ENCODE assay signal across 8 cellular contexts in genomic region chr18:61581578-61582204, GRCh38.
DNase-seq lines count a peak whose midpoint lies in the region; ATAC-seq and TF ChIP-seq lines count a peak whose summit lies in the region.

No MANE protein-coding gene starts in this region.

- peak; percentile 84 for ATAC-seq in GM18873 (IDR thresholded peaks at IDR 0.05; ENCODE audit: low FRiP score, unreplicated experiment)
- peak; percentile 92 for ATAC-seq in HG03135 (IDR thresholded peaks at IDR 0.05; ENCODE audit: unreplicated experiment)
- ATAC-seq in effector memory CD8-positive, alpha-beta T cell (replicated peaks), result peak; percentile 88
- peak; percentile 69 for ATAC-seq in memory B cell (ENCODE audit: low read depth)

- H3K27me3 Mint-ChIP-seq in effector memory CD8-positive, alpha-beta T cell, result peaks cover 20 to 67% of the 10 kb centered on the region in 2 donors
- peaks cover 12% of the 10 kb centered on the region for H3K27me3 Mint-ChIP-seq in memory B cell

- peak; percentile 99 for TF ChIP-seq CTCF in AG09309 (IDR thresholded peaks at IDR 0.05; ENCODE audit: control insufficient read depth, insufficient read depth, low read depth, low read length, missing control alignments)

- H3K27ac Mint-ChIP-seq in effector memory CD8-positive, alpha-beta T cell, result no peak overlapping the region
- no peak overlapping the region for H3K27ac Mint-ChIP-seq in memory B cell

- H3K4me3 ChIP-seq in AG09309 (ENCODE audit: control insufficient read depth, low read depth, low read length), result peak overlapping the region; percentile 40

- peak overlapping the region in 1 of 2 donors; percentile 19 for H3K4me3 Mint-ChIP-seq in effector memory CD8-positive, alpha-beta T cell
- H3K4me3 Mint-ChIP-seq in memory B cell, result no peak overlapping the region

- H3K36me3 Mint-ChIP-seq in effector memory CD8-positive, alpha-beta T cell (ENCODE audit: insufficient read depth), result no peaks in the 10 kb centered on the region
- no peaks in the 10 kb centered on the region for H3K36me3 Mint-ChIP-seq in memory B cell

- no peaks in the 10 kb centered on the region for H3K9me3 Mint-ChIP-seq in effector memory CD8-positive, alpha-beta T cell
- H3K9me3 Mint-ChIP-seq in memory B cell, result peaks cover 3% of the 10 kb centered on the region

- no peak for DNase-seq in AG09309 (ENCODE audit: low read depth)
- DNase-seq in NCI-H524 treated with DMSO at 0.1 percent for 48 hours (lab: John Stamatoyannopoulos, UW), result peak; percentile 19
- DNase-seq in activated CD8-positive, alpha-beta memory T cell treated with anti-CD3 and anti-CD28 coated beads for 24 hours, result peak; percentile 89
- peak; percentile 50 to 61 (median 56) for DNase-seq in effector memory CD8-positive, alpha-beta T cell
- peak; percentile 45 to 63 for DNase-seq in memory B cell (ENCODE audit: low spot score in 2 of 2)
- DNase-seq in stimulated activated CD8-positive, alpha-beta memory T cell treated with anti-CD3 and anti-CD28 coated beads, Interleukin-12 subunit alpha, Interleukin-12 subunit beta, amount 100 ng/mL, for 24 hours (ENCODE audit: extremely low read depth), result peak; percentile 10

- peaks cover 4 to 10% of the 10 kb centered on the region in 2 donors for H3K4me1 Mint-ChIP-seq in effector memory CD8-positive, alpha-beta T cell (ENCODE audit: low read depth in 2 of 2)
- H3K4me1 Mint-ChIP-seq in memory B cell, result peaks cover 6% of the 10 kb centered on the region
